ENCODE assay signal across 31 cellular contexts in genomic region chr11:107372439-107372838, GRCh38.
"Had no signal": no experiment of that assay in that cellular context is flagged by ENCODE, and none has a peak within 500 bp of the region (broad histone marks: within the 10 kb centered on the region; RNA-seq: fewer than 3 reads in every experiment).

No MANE protein-coding gene starts in this region.

- H3K9ac ChIP-seq: SK-N-SH had no signal

- ATAC-seq: activated CD4-positive, CD25-positive, alpha-beta regulatory T cell treated with anti-CD3 and anti-CD28 coated beads, Interleukin-2, amount 50 U/mL, for 24 hours; activated CD8-positive, alpha-beta T cell treated with anti-CD3 and anti-CD28 coated beads for 36 hours; activated T-cell treated with anti-CD3 and anti-CD28 coated beads, Interleukin-2, amount 50 U/mL, for 72 hours; Panc1 had no signal

- H3K27me3 Mint-ChIP-seq: activated CD8-positive, alpha-beta T cell treated with anti-CD3 and anti-CD28 coated beads for 36 hours; activated naive CD8-positive, alpha-beta T cell had no signal

- H3K9me3 ChIP-seq: adrenal gland, colonic mucosa, SJCRH30, SK-N-SH had no signal

- DNase-seq: activated CD4-positive, alpha-beta T cell treated with anti-CD3 and anti-CD28 coated beads for 4 hours; activated CD8-positive, alpha-beta memory T cell treated with anti-CD3 and anti-CD28 coated beads, Interleukin-2, amount 50 U/mL, for 4 hours; activated CD8-positive, alpha-beta T cell treated with anti-CD3 and anti-CD28 coated beads for 36 hours; activated gamma-delta T cell treated with Interleukin-2 at 50 U/mL for 16 hours; activated T-cell treated with anti-CD3 and anti-CD28 coated beads, Interleukin-2, amount 50 U/mL, for 72 hours; adrenal gland; anterior cingulate cortex; caudate nucleus; colonic mucosa; MV-4-11; NCI-H1092 treated with DMSO at 0.1 percent for 48 hours; NCI-H1417 treated with DMSO at 0.1 percent for 48 hours; NCI-H1694; NCI-H2029; NCI-H2107; NCI-H2171 treated with DMSO at 0.1 percent for 48 hours; NCI-H345; NCI-H510A; NCI-H526 treated with DMSO at 0.1 percent for 48 hours; NCI-H82; OCI-M1; Right ventricle myocardium superior; SJCRH30; SK-N-SH; T-helper 1 cell; WERI-Rb-1 had no signal

- H3K27ac Mint-ChIP-seq: activated CD8-positive, alpha-beta T cell treated with anti-CD3 and anti-CD28 coated beads for 36 hours; activated naive CD8-positive, alpha-beta T cell; activated T-cell treated with anti-CD3 and anti-CD28 coated beads, Interleukin-2, amount 50 U/mL, for 72 hours; activated T-helper 2 cell treated with anti-CD3 and anti-CD28 coated beads, Interferon-gamma antibody, Interleukin-2, Interleukin-4, amounts not matched to agents 10 μg/mL and 5 μg/mL and 100 μg/mL, durations not matched to agents 14 hours and 24 hours and 36 hours had no signal

- H3K36me3 ChIP-seq: adrenal gland, colonic mucosa, SJCRH30, WERI-Rb-1 had no signal

- H3K27ac ChIP-seq: adrenal gland, colonic mucosa, RWPE1, SJCRH30, WERI-Rb-1 had no signal

- H3K4me3 Mint-ChIP-seq: activated CD8-positive, alpha-beta T cell treated with anti-CD3 and anti-CD28 coated beads for 36 hours; activated naive CD8-positive, alpha-beta T cell; activated T-cell treated with anti-CD3 and anti-CD28 coated beads, Interleukin-2, amount 50 U/mL, for 72 hours had no signal

- H3K4me1 ChIP-seq: adrenal gland, colonic mucosa, SJCRH30 had no signal

- H3K27me3 ChIP-seq: adrenal gland, colonic mucosa, SJCRH30 had no signal

- H3K4me3 ChIP-seq: adrenal gland, colonic mucosa, SJCRH30 had no signal
